ENCODE assay signal across 19 cellular contexts in genomic region chr2:20471902-20472559, GRCh38. TPM values are rescaled to one million over a fixed set of nuclear protein-coding genes. Genes with fewer than 3 reads are reported as not detected.
DNase-seq lines count a peak whose midpoint lies in the region; ATAC-seq and TF ChIP-seq lines count a peak whose summit lies in the region.
"Had no signal": no experiment of that assay in that cellular context is flagged by ENCODE, and none has a peak within 500 bp of the region (broad histone marks: within the 10 kb centered on the region; RNA-seq: fewer than 3 reads in every experiment).

No MANE protein-coding gene starts in this region.

- no peaks in the 10 kb centered on the region for H3K4me1 Mint-ChIP-seq in T-cell
- H3K4me1 Mint-ChIP-seq: CD4-positive, CD25-positive, alpha-beta regulatory T cell had no signal

- no peak for DNase-seq in PC-3
- peak; percentile 61 for DNase-seq in epithelial cell of esophagus (ENCODE audit: low read depth)
- peak in 1 of 2 donors; percentile 12 for DNase-seq in gastrocnemius medialis
- DNase-seq in T-cell, result no peak
- no peak for DNase-seq in NCI-H2227 treated with DMSO at 0.1 percent for 48 hours (lab: John Stamatoyannopoulos, UW)
- DNase-seq in AG08395 (ENCODE audit: low spot score), result no peak
- DNase-seq: Calu3; CD4-positive, CD25-positive, alpha-beta regulatory T cell; DMS79; GOT3; KG1; MG63; NCI-H1092 treated with DMSO at 0.1 percent for 48 hours; NCI-H187; NCI-H774; SIG-M5; SW 1271 had no signal

- no peak overlapping the region for H3K27ac Mint-ChIP-seq in T-cell
- H3K27ac Mint-ChIP-seq: CD4-positive, CD25-positive, alpha-beta regulatory T cell had no signal

- H3K4me3 ChIP-seq in PC-3 (ENCODE audit: low read length) (no peak overlapping the region), epithelial cell of esophagus (ENCODE audit: low read length) (no peak overlapping the region), gastrocnemius medialis (no peak overlapping the region)
- H3K4me3 ChIP-seq: MG63 had no signal

- TF ChIP-seq POLR2A in gastrocnemius medialis (IDR thresholded peaks at IDR 0.05), result no peak

- no peaks in the 10 kb centered on the region for H3K36me3 ChIP-seq in PC-3 (ENCODE audit: low read depth, low read length)
- no peaks in the 10 kb centered on the region for H3K36me3 ChIP-seq in gastrocnemius medialis
- H3K36me3 ChIP-seq: MG63 had no signal

- H3K27ac ChIP-seq in C4-2B (peak overlapping the region; percentile 56), PC-3 (ENCODE audit: low read length) (no peak overlapping the region), gastrocnemius medialis (peak overlapping the region in 3 of 4 donors; percentile 41 to 67 (median 42))

- no peaks in the 10 kb centered on the region for H3F3A ChIP-seq in PC-3 (ENCODE audit: low read length, unreplicated experiment)

- H3K79me2 ChIP-seq in PC-3 (ENCODE audit: low read length), result no peaks in the 10 kb centered on the region

- H2AFZ ChIP-seq in PC-3 (ENCODE audit: low read length), result no peak overlapping the region

- H3K9me2 ChIP-seq in PC-3 (replicated peaks; ENCODE audit: low read length), result no peaks in the 10 kb centered on the region

- H3K4me1 ChIP-seq in PC-3 (ENCODE audit: insufficient read depth, low read length), result peaks cover 8% of the 10 kb centered on the region
- peaks cover 16 to 20% of the 10 kb centered on the region in 2 donors for H3K4me1 ChIP-seq in gastrocnemius medialis

- no peak overlapping the region for H3K4me2 ChIP-seq in PC-3 (ENCODE audit: low read length)

- no peaks in the 10 kb centered on the region for H3K36me3 Mint-ChIP-seq in T-cell
- H3K36me3 Mint-ChIP-seq: CD4-positive, CD25-positive, alpha-beta regulatory T cell had no signal

- H3K9me3 ChIP-seq in PC-3 (ENCODE audit: low read length) (no peaks in the 10 kb centered on the region), gastrocnemius medialis (no peaks in the 10 kb centered on the region)
- H3K9me3 ChIP-seq: MG63 had no signal

- H4K20me1 ChIP-seq in PC-3 (ENCODE audit: low read length), result no peaks in the 10 kb centered on the region

- TF ChIP-seq CTCF in C4-2B (conservative IDR thresholded peaks at IDR 0.05) (no peak), PC-3 (conservative IDR thresholded peaks at IDR 0.05; ENCODE audit: low read depth, low read length) (no peak), epithelial cell of esophagus (IDR thresholded peaks at IDR 0.05; ENCODE audit: insufficient read depth, low read depth, low read length, missing control alignments) (no peak), gastrocnemius medialis (IDR thresholded peaks at IDR 0.05 in 4 of 5, conservative IDR thresholded peaks at IDR 0.05 in 1 of 5) (no peak)

- ATAC-seq in PC-3 (0 out of 2 replicates have a peak, but pooled peaks have one; percentile 20), gastrocnemius medialis (peak in 1 of 2 donors; percentile 17), HG03045 (IDR thresholded peaks at IDR 0.05; ENCODE audit: unreplicated experiment) (no peak), T-cell (replicated peaks in 1 of 4) (no peak)

- BruUV-seq in PC-3 (replicated peaks; lab: Mats Ljungman, UMichigan), result no TSS peak

- H3K27me3 ChIP-seq in PC-3 (ENCODE audit: low read length) (no peaks in the 10 kb centered on the region), gastrocnemius medialis (no peaks in the 10 kb centered on the region)
- H3K27me3 ChIP-seq: MG63 had no signal

- intact Hi-C loops in PC-3 (cut with micrococcal nuclease) (no loop called here), gastrocnemius medialis (cut with DNase I; ENCODE audit: low total_unique reads) (no loop called here)

- no peaks in the 10 kb centered on the region for H3K27me3 Mint-ChIP-seq in T-cell

- CTCF ChIA-PET in PC-3 (lab: Charles Lee), result no interaction called here
- CTCF ChIA-PET in T-cell (lab: Charles Lee), result no interaction called here

- POLR2A ChIA-PET in PC-3 (lab: Charles Lee; ENCODE audit: unreplicated experiment) (no interaction called here), T-cell (lab: Charles Lee) (no interaction called here)

- H3K9ac ChIP-seq in PC-3 (ENCODE audit: low read length), result no peak overlapping the region

- in situ Hi-C loops in gastrocnemius medialis (cut with MboI; ENCODE audit: low sequenced_read_pairs in 4 of 4), result no loop called here

- no peaks in the 10 kb centered on the region for H3K9me3 Mint-ChIP-seq in T-cell

- H3K4me3 Mint-ChIP-seq in T-cell, result no peak overlapping the region
- H3K4me3 Mint-ChIP-seq: CD4-positive, CD25-positive, alpha-beta regulatory T cell had no signal

RNA-seq across cellular contexts. Expression of gene RHOB, which starts 25.2 kb away (rescaled TPM):
- 88.5 and 108 TPM in 2 replicates for total RNA-seq in PC-3 (2014; rRNA removed)
- 1,000 to 10,000 TPM in 2 of 4 donors, 100 to 1,000 TPM in 2; 696 to 1,267 (median 1,094) TPM for total RNA-seq in gastrocnemius medialis
- 10 to 100 TPM; 11.4 to 42.4 (median 14.7) TPM for total RNA-seq in T-cell
